ENCODE assay signal across 18 cellular contexts in genomic region chr17:69947027-69947759, GRCh38.
"Had no signal": no experiment of that assay in that cellular context is flagged by ENCODE, and none has a peak within 500 bp of the region (broad histone marks: within the 10 kb centered on the region; RNA-seq: fewer than 3 reads in every experiment).

No MANE protein-coding gene starts in this region.

- H3K36me3 ChIP-seq: gastrocnemius medialis, pancreas, stomach had no signal

- H3K4me1 Mint-ChIP-seq: activated CD8-positive, alpha-beta memory T cell treated with anti-CD3 and anti-CD28 coated beads, Interleukin-2, amount 10 ng/mL, durations not matched to agents 7 days and 5 days had no signal

- H3K36me3 Mint-ChIP-seq: activated CD8-positive, alpha-beta memory T cell treated with anti-CD3 and anti-CD28 coated beads, Interleukin-2, amount 10 ng/mL, durations not matched to agents 7 days and 5 days; activated naive CD8-positive, alpha-beta T cell had no signal

- H3K27me3 ChIP-seq: gastrocnemius medialis, hepatocyte, pancreas, stomach had no signal

- H3K27ac Mint-ChIP-seq: activated CD8-positive, alpha-beta memory T cell treated with anti-CD3 and anti-CD28 coated beads, Interleukin-2, amount 10 ng/mL, durations not matched to agents 7 days and 5 days; activated naive CD8-positive, alpha-beta T cell had no signal

- H3K79me2 ChIP-seq: hepatocyte had no signal

- H3K4me2 ChIP-seq: hepatocyte had no signal

- ATAC-seq: activated CD8-positive, alpha-beta memory T cell treated with anti-CD3 and anti-CD28 coated beads, Interleukin-2, amount 10 ng/mL, durations not matched to agents 7 days and 5 days; activated T-cell treated with anti-CD3 and anti-CD28 coated beads, Interleukin-2, amount 50 U/mL, for 4 hours; gastrocnemius medialis; pancreas had no signal

- H3K27ac ChIP-seq: coronary artery, epithelial cell of prostate, gastrocnemius medialis, hepatocyte, pancreas, stomach had no signal

- H3K9me3 Mint-ChIP-seq: activated T-cell treated with anti-CD3 and anti-CD28 coated beads, Interleukin-2, amount 50 U/mL, for 4 hours had no signal

- H3K4me3 ChIP-seq: coronary artery, gastrocnemius medialis, hepatocyte, pancreas, stomach had no signal

- H3K9me3 ChIP-seq: gastrocnemius medialis, pancreas, stomach had no signal

- H2AFZ ChIP-seq: hepatocyte had no signal

- DNase-seq: activated CD4-positive, alpha-beta T cell treated with anti-CD3 and anti-CD28 coated beads, Interleukin-2, amount 50 U/mL, for 48 hours; activated CD4-positive, CD25-positive, alpha-beta regulatory T cell treated with anti-CD3 and anti-CD28 coated beads, Interleukin-2, amount 50 U/mL, for 72 hours; activated CD8-positive, alpha-beta memory T cell treated with anti-CD3 and anti-CD28 coated beads, Interleukin-2, amount 10 ng/mL, durations not matched to agents 7 days and 5 days; activated gamma-delta T cell; activated T-cell treated with anti-CD3 and anti-CD28 coated beads, Interleukin-2, amount 50 U/mL, for 4 hours; anterior cingulate cortex; caudate nucleus; effector CD8-positive, alpha-beta T cell; gastrocnemius medialis; kidney glomerular epithelial cell; pancreas; retina; stimulated activated CD4-positive, alpha-beta T cell treated with anti-CD3 and anti-CD28 coated beads, Interleukin-4, amount 100 ng/mL, for 4 hours; stomach had no signal

- H3K4me3 Mint-ChIP-seq: activated CD8-positive, alpha-beta memory T cell treated with anti-CD3 and anti-CD28 coated beads, Interleukin-2, amount 10 ng/mL, durations not matched to agents 7 days and 5 days; activated naive CD8-positive, alpha-beta T cell; activated T-cell treated with anti-CD3 and anti-CD28 coated beads, Interleukin-2, amount 50 U/mL, for 4 hours had no signal

- H3K27me3 Mint-ChIP-seq: activated CD8-positive, alpha-beta memory T cell treated with anti-CD3 and anti-CD28 coated beads, Interleukin-2, amount 10 ng/mL, durations not matched to agents 7 days and 5 days; activated naive CD8-positive, alpha-beta T cell had no signal
